In genomic region chr9:121362813-121363585, GRCh38 we compare ENCODE assay signal across 9 cellular contexts. TPM values are rescaled to one million over a fixed set of nuclear protein-coding genes. Genes with fewer than 3 reads are reported as not detected.
DNase-seq lines count a peak whose midpoint lies in the region; ATAC-seq and TF ChIP-seq lines count a peak whose summit lies in the region.
"Had no signal": no experiment of that assay in that cellular context is flagged by ENCODE, and none has a peak within 500 bp of the region (broad histone marks: within the 10 kb centered on the region; RNA-seq: fewer than 3 reads in every experiment).

No MANE protein-coding gene starts in this region.

- no peaks in the 10 kb centered on the region for H3K27me3 ChIP-seq in right lobe of liver
- H3K27me3 ChIP-seq in thoracic aorta (replicated peaks; ENCODE audit: insufficient read depth): no peaks in the 10 kb centered on the region

- TF ChIP-seq POLR2A in right lobe of liver (IDR thresholded peaks at IDR 0.05): peak; percentile 21

- peak overlapping the region in 2 of 3 donors; percentile 2 to 9 for H3K4me3 ChIP-seq in right lobe of liver
- H3K4me3 ChIP-seq in thoracic aorta: peak overlapping the region; percentile 44

- H3K9me3 ChIP-seq in right lobe of liver: no peaks in the 10 kb centered on the region
- no peaks in the 10 kb centered on the region for H3K9me3 ChIP-seq in thoracic aorta

- H3K36me3 ChIP-seq in right lobe of liver: no peaks in the 10 kb centered on the region
- H3K36me3 ChIP-seq in thoracic aorta: no peaks in the 10 kb centered on the region

- intact Hi-C loops in right lobe of liver (cut with DNase I): no loop called here

- ATAC-seq in right lobe of liver (peak; percentile 66 to 83 (median 70)), thoracic aorta (ENCODE audit: insufficient number of reproducible peaks, low FRiP score, low read depth) (no peak), HG03139 (IDR thresholded peaks at IDR 0.05; ENCODE audit: unreplicated experiment) (no peak)
- ATAC-seq: WTC11 had no signal

- peaks cover 0 to 78% (median 38%) of the 10 kb centered on the region in 4 donors for H3K4me1 ChIP-seq in right lobe of liver
- H3K4me1 ChIP-seq in thoracic aorta (ENCODE audit: control insufficient read depth in 1 of 2, low read depth in 2 of 2): peaks cover 95 to 98% of the 10 kb centered on the region in 2 donors

- TF ChIP-seq CTCF in right lobe of liver (IDR thresholded peaks at IDR 0.05): no peak
- no peak for TF ChIP-seq CTCF in thoracic aorta (IDR thresholded peaks at IDR 0.05)

- DNase-seq in LoVo (ENCODE audit: low spot score): peak; percentile 60
- DNase-seq in caudate nucleus (lab: John Stamatoyannopoulos, UW): no peak
- no peak for DNase-seq in right lobe of liver
- DNase-seq in thoracic aorta (ENCODE audit: low spot score): no peak
- DNase-seq in NCI-H1694 (lab: John Stamatoyannopoulos, UW): no peak
- DNase-seq in NCI-H1930 (lab: John Stamatoyannopoulos, UW): no peak
- no peak for DNase-seq in activated naive CD4-positive, alpha-beta T cell treated with Interleukin-2 at 50 U/mL for 16 hours

- H3K27ac ChIP-seq in caudate nucleus (ENCODE audit: low read depth, low read length): peak overlapping the region; percentile 88
- peak overlapping the region; percentile 97 to 98 (median 98) for H3K27ac ChIP-seq in right lobe of liver
- H3K27ac ChIP-seq in thoracic aorta: peak overlapping the region; percentile 89 to 99

- 3% methylated on average over 2 of the region's 2 CpGs for WGBS in right lobe of liver (ENCODE audit: insufficient coverage, low coverage, low lambda C conversion rate, missing lambda C conversion rate)

RNA-seq across cellular contexts. Expression of gene STOM, which starts 7.1 kb away (rescaled TPM):
- 100 to 1,000 TPM; 232 to 655 (median 443) TPM for total RNA-seq in right lobe of liver
- 100 to 1,000 TPM; 177 to 344 TPM for total RNA-seq in thoracic aorta

Comparison
In these comparisons a context has a peak if more than half of its experiments do, and no peak if none do; other contexts are left out.
1. ATAC-seq: peak in right lobe of liver (4 of 4); none in thoracic aorta (single experiment) and HG03139 (single experiment).
2. Peak in every context shown above with its lines, with median percentiles within 50 percentile points of each other: H3K27ac ChIP-seq.